Comparison of ENCODE assay signal across 8 cellular contexts in the genomic region with DNA sequence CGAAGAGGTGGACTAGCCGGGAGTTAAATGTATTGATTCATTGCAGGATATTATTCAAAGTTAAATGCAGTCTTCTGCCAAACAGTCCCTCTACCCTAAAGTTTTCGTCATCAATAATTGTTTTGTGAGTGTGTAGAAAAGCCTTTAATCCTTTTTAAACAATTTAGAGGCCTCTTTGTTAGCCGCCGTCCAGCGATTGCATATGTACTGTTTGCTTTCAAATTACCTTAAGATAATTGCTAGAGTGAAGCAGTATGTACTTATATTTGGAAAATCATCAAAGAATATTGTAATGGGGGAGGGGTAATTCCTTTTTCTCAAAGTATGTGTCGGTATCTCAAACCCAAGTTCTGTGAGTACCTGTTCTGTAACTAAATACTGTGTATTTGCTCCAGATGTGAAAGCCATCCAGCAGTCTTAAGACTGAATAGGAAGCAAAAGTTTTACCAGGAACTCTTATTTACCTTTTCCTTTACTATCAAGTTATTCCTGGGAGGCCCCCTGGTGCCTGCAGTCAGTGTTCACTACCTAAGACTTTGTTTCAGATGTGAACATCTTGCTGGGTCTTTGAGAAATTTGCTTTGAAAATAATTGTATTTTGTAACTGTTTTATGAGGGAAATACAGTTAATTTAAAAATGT. TPM values are rescaled to one million over a fixed set of nuclear protein-coding genes. Genes with fewer than 3 reads are reported as not detected.
DNase-seq lines count a peak whose midpoint lies in the region; ATAC-seq and TF ChIP-seq lines count a peak whose summit lies in the region.

No MANE protein-coding gene starts in this region.

- in situ Hi-C loops in mammary epithelial cell (cut with MboI; ENCODE audit: low sequenced_read_pairs in 2 of 2): loop anchor here (5.0 to 10.0 kb wide), 3 partner anchors 158 to 188 kb away; no protein-coding TSS in a partner anchor

- H3K27ac ChIP-seq in mammary epithelial cell (ENCODE audit: insufficient read depth, low read depth, low read length): peak overlapping the region; percentile 93

- CTCF ChIA-PET in mammary epithelial cell (lab: Charles Lee; ENCODE audit: low non-redundant PET): no interaction called here

- no peak overlapping the region for H2AFZ ChIP-seq in mammary epithelial cell (ENCODE audit: low read depth, low read length)

- intact Hi-C loops in mammary epithelial cell (cut with micrococcal nuclease): loop anchor here (1.0 to 10.0 kb wide), 8 partner anchors 37 to 1048 kb away; no protein-coding TSS in a partner anchor

- peak overlapping the region; percentile 97 for H3K9ac ChIP-seq in mammary epithelial cell (ENCODE audit: insufficient read depth, low read length)

- H3K79me2 ChIP-seq in mammary epithelial cell (ENCODE audit: insufficient read depth, low read length): peaks cover 75% of the 10 kb centered on the region

- no peak for ATAC-seq in GM21528 (IDR thresholded peaks at IDR 0.05; ENCODE audit: low FRiP score, unreplicated experiment)

- H4K20me1 ChIP-seq in mammary epithelial cell (ENCODE audit: insufficient read depth, low read length): no peaks in the 10 kb centered on the region

- H3K9me3 ChIP-seq in mammary epithelial cell (replicated peaks; ENCODE audit: insufficient read depth, low read length): no peaks in the 10 kb centered on the region

- peak overlapping the region; percentile 93 to 97 (median 93) for H3K4me3 ChIP-seq in mammary epithelial cell (replicated peaks in 1 of 3; ENCODE audit: insufficient read depth in 1 of 3, low read depth in 2 of 3, low read length in 3 of 3)

- TSS peak; percentile 56 for BruUV-seq in mammary epithelial cell (replicated peaks; lab: Mats Ljungman, UMichigan)

- 1% methylated on average over 7 of the region's 7 CpGs for WGBS in mammary epithelial cell (ENCODE audit: low coverage, missing lambda C conversion rate)

- H3K36me3 ChIP-seq in mammary epithelial cell (ENCODE audit: insufficient read depth, low read length): no peaks in the 10 kb centered on the region

- dilution Hi-C loops in mammary epithelial cell (cut with HindIII; ENCODE audit: low sequenced_read_pairs): no loop called here

- peak; percentile 42 to 75 for TF ChIP-seq CTCF in mammary epithelial cell (conservative IDR thresholded peaks at IDR 0.05 in 1 of 2, IDR thresholded peaks at IDR 0.05 in 1 of 2; ENCODE audit: extremely low read depth in 1 of 2, insufficient read depth in 1 of 2, low read depth in 1 of 2, low read length in 2 of 2)

- H3K4me1 ChIP-seq in mammary epithelial cell (ENCODE audit: insufficient read depth, low read length): peaks cover 44% of the 10 kb centered on the region

- H3K27me3 ChIP-seq in mammary epithelial cell (ENCODE audit: insufficient read depth, low read length): no peaks in the 10 kb centered on the region

- peak overlapping the region; percentile 44 for H3K4me2 ChIP-seq in mammary epithelial cell (ENCODE audit: insufficient read depth, low read depth, low read length)

- DNase-seq in DMS79 (lab: John Stamatoyannopoulos, UW): peak; percentile 36
- DNase-seq in LHCN-M2 (ENCODE audit: low read depth): peak; percentile 77
- DNase-seq in T-helper 2 cell: peak in 4 of 5 experiments; percentile 8 to 61 (median 36)
- peak; percentile 79 for DNase-seq in mammary epithelial cell
- peak; percentile 78 for DNase-seq in kidney glomerular epithelial cell (lab: John Stamatoyannopoulos, UW)
- DNase-seq in stimulated activated CD4-positive, alpha-beta T cell treated with anti-CD3 and anti-CD28 coated beads, Interleukin-2, amount 100 ng/mL, for 24 hours: peak; percentile 41 to 50
- DNase-seq in OCI-M2 (lab: John Stamatoyannopoulos, UW; ENCODE audit: unreplicated experiment): no peak

RNA-seq across cellular contexts. Expression of a gene that starts 1.5 kb away (rescaled TPM):
- total RNA-seq in LHCN-M2 (2014; rRNA removed) (162 and 204 TPM in 2 replicates), mammary epithelial cell (100 to 1,000 TPM; 266 to 282 TPM)
- polyA plus RNA-seq in LHCN-M2 (2012): 57.4 TPM
- polyA plus RNA-seq in mammary epithelial cell: 78.5 TPM
- 117 TPM for polyA minus RNA-seq in mammary epithelial cell

RNA-seq across cellular contexts. Expression of a gene that starts 57.5 kb away (rescaled TPM):
- total RNA-seq in LHCN-M2 (2014; rRNA removed): 0.63 and 1.1 TPM in 2 replicates
- polyA plus RNA-seq in LHCN-M2 (2012): 0.29 TPM
- total RNA-seq in mammary epithelial cell: 1 to 10 TPM; 1.0 to 1.2 TPM
- 0.03 TPM for polyA plus RNA-seq in mammary epithelial cell
- not detected for polyA minus RNA-seq in mammary epithelial cell
